ENCODE assay signal across 8 cellular contexts in genomic region chr10:72276421-72277339, GRCh38. TPM values are rescaled to one million over a fixed set of nuclear protein-coding genes. Genes with fewer than 3 reads are reported as not detected.
DNase-seq lines count a peak whose midpoint lies in the region; ATAC-seq, FAIRE-seq and TF ChIP-seq lines count a peak whose summit lies in the region.

No MANE protein-coding gene starts in this region.

- H3K36me3 Mint-ChIP-seq in CD4-positive, alpha-beta memory T cell, result peaks cover 21 to 29% of the 10 kb centered on the region in 2 donors
- peaks cover 31% of the 10 kb centered on the region for H3K36me3 Mint-ChIP-seq in activated naive CD8-positive, alpha-beta T cell treated with anti-CD3 and anti-CD28 coated beads, Interleukin-2, amount 50 U/mL, for 24 hours (ENCODE audit: low read depth)

- H3K4me3 Mint-ChIP-seq in CD4-positive, alpha-beta memory T cell, result peak overlapping the region; percentile 96 to 100 (median 98)
- H3K4me3 Mint-ChIP-seq in activated naive CD8-positive, alpha-beta T cell treated with anti-CD3 and anti-CD28 coated beads, Interleukin-2, amount 50 U/mL, for 24 hours, result peak overlapping the region; percentile 98

- peak overlapping the region in 1 of 2 donors; percentile 100 for H3K4me3 ChIP-seq in CD4-positive, alpha-beta memory T cell (ENCODE audit: low read length in 2 of 2)
- H3K4me3 ChIP-seq in HUES6 (ENCODE audit: low read depth, low read length) (0 out of 2 replicates have a peak overlapping the region, but pooled peaks have one; percentile 10), suprapubic skin (peak overlapping the region; percentile 94)

- 58% methylated on average over 6 of the region's 6 CpGs for WGBS in suprapubic skin

- peaks cover 42% of the 10 kb centered on the region for H3K4me1 ChIP-seq in CD4-positive, alpha-beta memory T cell (ENCODE audit: insufficient read depth, low read length)
- H3K4me1 ChIP-seq in HUES6 (ENCODE audit: control insufficient read depth, insufficient read depth, low read length) (peaks cover 35% of the 10 kb centered on the region), suprapubic skin (peaks cover 33% of the 10 kb centered on the region)

- H3K27me3 ChIP-seq in CD4-positive, alpha-beta memory T cell (ENCODE audit: insufficient read depth, low read length), result no peaks in the 10 kb centered on the region
- H3K27me3 ChIP-seq in HUES6 (ENCODE audit: control insufficient read depth, insufficient read depth, low read length) (no peaks in the 10 kb centered on the region), suprapubic skin (no peaks in the 10 kb centered on the region)

- no peak for ATAC-seq in activated naive CD8-positive, alpha-beta T cell treated with anti-CD3 and anti-CD28 coated beads, Interleukin-2, amount 50 U/mL, for 24 hours
- ATAC-seq in GM21367 (IDR thresholded peaks at IDR 0.05; ENCODE audit: unreplicated experiment), result no peak
- no peak for ATAC-seq in HG03159 (IDR thresholded peaks at IDR 0.05; ENCODE audit: unreplicated experiment)

- peaks cover 0 to 2% (median 0%) of the 10 kb centered on the region in 8 donors for H3K9me3 Mint-ChIP-seq in CD4-positive, alpha-beta memory T cell
- H3K9me3 Mint-ChIP-seq in activated naive CD8-positive, alpha-beta T cell treated with anti-CD3 and anti-CD28 coated beads, Interleukin-2, amount 50 U/mL, for 24 hours, result no peaks in the 10 kb centered on the region

- DNase-seq in CD4-positive, alpha-beta memory T cell, result no peak
- peak; percentile 54 for DNase-seq in activated naive CD8-positive, alpha-beta T cell treated with anti-CD3 and anti-CD28 coated beads, Interleukin-2, amount 50 U/mL, for 24 hours
- DNase-seq in kidney tubule cell (ENCODE audit: low spot score), result peak; percentile 75
- DNase-seq in suprapubic skin (ENCODE audit: low spot score in 2 of 2), result no peak
- DNase-seq in D721Med (ENCODE audit: insufficient read length, low spot score), result no peak

- TF ChIP-seq POLR2A in suprapubic skin (IDR thresholded peaks at IDR 0.05), result no peak

- H3K27ac Mint-ChIP-seq in CD4-positive, alpha-beta memory T cell, result peak overlapping the region; percentile 83 to 99 (median 96)
- H3K27ac Mint-ChIP-seq in activated naive CD8-positive, alpha-beta T cell treated with anti-CD3 and anti-CD28 coated beads, Interleukin-2, amount 50 U/mL, for 24 hours, result peak overlapping the region; percentile 96

- FAIRE-seq in D721Med (lab: Jason Lieb, UNC), result no peak

- no peak for TF ChIP-seq CTCF in suprapubic skin (IDR thresholded peaks at IDR 0.05)
- no peak for TF ChIP-seq CTCF in D721Med (IDR thresholded peaks at IDR 0.05; ENCODE audit: insufficient read depth, missing control alignments)

- peak overlapping the region; percentile 99 for H3K27ac ChIP-seq in CD4-positive, alpha-beta memory T cell (ENCODE audit: low read depth, low read length)
- H3K27ac ChIP-seq in HUES6 (ENCODE audit: low read depth, low read length) (no peak overlapping the region), suprapubic skin (peak overlapping the region; percentile 97)

- H3K36me3 ChIP-seq in CD4-positive, alpha-beta memory T cell (ENCODE audit: insufficient read depth, low read length), result peaks cover 20% of the 10 kb centered on the region
- peaks cover 17% of the 10 kb centered on the region for H3K36me3 ChIP-seq in HUES6 (ENCODE audit: control insufficient read depth, insufficient read depth, low read length)
- peaks cover 25% of the 10 kb centered on the region for H3K36me3 ChIP-seq in suprapubic skin

- no peak for TF ChIP-seq EP300 in suprapubic skin (IDR thresholded peaks at IDR 0.05)

- POLR2A ChIA-PET in CD4-positive, alpha-beta memory T cell (lab: Charles Lee; ENCODE audit: partially characterized antibody), result interaction anchor here (0.8 to 7.7 kb wide), 13 partner anchors 8 to 61 kb away, joined by 3 to 161 read pairs (median 49); partner anchors contain the start of genes ANAPC16 and ASCC1

- no peaks in the 10 kb centered on the region for H3K9me3 ChIP-seq in CD4-positive, alpha-beta memory T cell (ENCODE audit: control insufficient read depth in 1 of 2, low read length in 2 of 2)
- H3K9me3 ChIP-seq in HUES6 (ENCODE audit: control insufficient read depth, insufficient read depth, low read depth, low read length) (no peaks in the 10 kb centered on the region), suprapubic skin (no peaks in the 10 kb centered on the region)

- H3K27me3 Mint-ChIP-seq in CD4-positive, alpha-beta memory T cell, result no peaks in the 10 kb centered on the region
- no peaks in the 10 kb centered on the region for H3K27me3 Mint-ChIP-seq in activated naive CD8-positive, alpha-beta T cell treated with anti-CD3 and anti-CD28 coated beads, Interleukin-2, amount 50 U/mL, for 24 hours

- intact Hi-C loops in CD4-positive, alpha-beta memory T cell (cut with micrococcal nuclease), result no loop called here

- H3K4me1 Mint-ChIP-seq in CD4-positive, alpha-beta memory T cell, result peaks cover 20 to 60% (median 43%) of the 10 kb centered on the region in 4 donors
- H3K4me1 Mint-ChIP-seq in activated naive CD8-positive, alpha-beta T cell treated with anti-CD3 and anti-CD28 coated beads, Interleukin-2, amount 50 U/mL, for 24 hours, result peaks cover 48% of the 10 kb centered on the region

- H3K9ac ChIP-seq in HUES6 (ENCODE audit: low read length), result no peak overlapping the region

- CTCF ChIA-PET in CD4-positive, alpha-beta memory T cell (lab: Charles Lee; ENCODE audit: partially characterized antibody), result interaction anchor here (0.6 to 5.3 kb wide), 14 partner anchors 10 to 192 kb away, joined by 3 to 168 read pairs (median 11); no protein-coding TSS in a partner anchor

RNA-seq across cellular contexts. Expression of gene DDIT4, which starts 3.0 kb away (rescaled TPM):
- total RNA-seq in CD4-positive, alpha-beta memory T cell, result 10 to 100 TPM; 23.1 to 24.5 TPM
- 100 to 1,000 TPM; 154 to 635 TPM for polyA plus RNA-seq in CD4-positive, alpha-beta memory T cell
- 100 to 1,000 TPM; 170 to 246 (median 225) TPM for total RNA-seq in suprapubic skin

Comparison
In these comparisons a context has a peak if more than half of its experiments do, and no peak if none do; other contexts are left out.
1. DNase-seq: peak in activated naive CD8-positive, alpha-beta T cell treated with anti-CD3 and anti-CD28 coated beads, Interleukin-2, amount 50 U/mL, for 24 hours (single experiment) and kidney tubule cell (single experiment); none in CD4-positive, alpha-beta memory T cell (0 of 5), suprapubic skin (0 of 2) and D721Med (single experiment).
2. RNA of gene DDIT4, which starts 3.0 kb away (total RNA-seq): 170 to 246 TPM in suprapubic skin; 23.1 to 24.5 TPM in CD4-positive, alpha-beta memory T cell; every median in the first group is over 4 times any median in the second.